Comparison of ENCODE assay signal across 28 cellular contexts in the genomic region with DNA sequence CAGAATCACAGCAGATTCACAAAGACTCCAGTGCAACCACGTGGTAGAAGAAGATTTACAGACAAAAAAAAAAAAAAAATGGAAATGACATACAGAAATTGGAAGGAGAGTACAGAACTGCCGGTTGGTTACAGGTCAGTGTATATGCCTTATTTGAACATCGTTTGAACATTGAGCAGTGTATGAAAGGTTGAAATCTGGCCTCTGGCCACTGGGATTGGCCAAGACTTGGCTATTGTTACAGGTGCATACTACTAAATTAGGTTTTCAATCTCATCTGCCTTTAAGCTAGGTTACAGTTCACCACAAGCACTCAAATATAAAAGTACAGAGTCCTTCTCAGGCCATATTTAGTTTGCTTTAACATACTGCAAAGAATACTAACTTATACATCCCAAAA. TPM values are rescaled to one million over a fixed set of nuclear protein-coding genes. Genes with fewer than 3 reads are reported as not detected.
DNase-seq lines count a peak whose midpoint lies in the region; ATAC-seq, FAIRE-seq and TF ChIP-seq lines count a peak whose summit lies in the region.
"Had no signal": no experiment of that assay in that cellular context is flagged by ENCODE, and none has a peak within 500 bp of the region (broad histone marks: within the 10 kb centered on the region; RNA-seq: fewer than 3 reads in every experiment).

No MANE protein-coding gene starts in this region.

- peaks cover 0 to 2% of the 10 kb centered on the region in 2 donors for H3K9me3 Mint-ChIP-seq in activated T-cell treated with anti-CD3 and anti-CD28 coated beads, Interleukin-2, amount 50 U/mL, for 72 hours
- H3K9me3 Mint-ChIP-seq in astrocyte (ENCODE audit: unreplicated experiment) = peaks cover 3% of the 10 kb centered on the region
- H3K9me3 Mint-ChIP-seq: activated T-cell treated with anti-CD3 and anti-CD28 coated beads, Interleukin-2, amount 50 U/mL, for 4 hours; brain; naive thymus-derived CD4-positive, alpha-beta T cell had no signal

- TF ChIP-seq CTCF in astrocyte (IDR thresholded peaks at IDR 0.05; ENCODE audit: insufficient read depth, low read depth, low read length) (no peak), keratinocyte (optimal IDR thresholded peaks at IDR 0.05 in 1 of 3, IDR thresholded peaks at IDR 0.05 in 1 of 3, conservative IDR thresholded peaks at IDR 0.05 in 1 of 3; ENCODE audit: extremely low read depth in 1 of 3, insufficient read depth in 2 of 3, low read length in 3 of 3) (no peak), transverse colon (IDR thresholded peaks at IDR 0.05) (no peak)

- H3K27me3 ChIP-seq in astrocyte (ENCODE audit: insufficient read depth, low read length) = no peaks in the 10 kb centered on the region
- H3K27me3 ChIP-seq in keratinocyte (ENCODE audit: control insufficient read depth, extremely low read depth, insufficient read depth, low read length) = no peaks in the 10 kb centered on the region
- no peaks in the 10 kb centered on the region for H3K27me3 ChIP-seq in transverse colon
- no peaks in the 10 kb centered on the region for H3K27me3 ChIP-seq in H7 (ENCODE audit: control insufficient read depth, insufficient read depth, low read length)
- H3K27me3 ChIP-seq: adrenal gland had no signal

- H3K4me3 Mint-ChIP-seq in activated T-cell treated with anti-CD3 and anti-CD28 coated beads, Interleukin-2, amount 50 U/mL, for 72 hours = peak overlapping the region in 1 of 2 donors; percentile 57
- no peak overlapping the region for H3K4me3 Mint-ChIP-seq in astrocyte (ENCODE audit: unreplicated experiment)
- H3K4me3 Mint-ChIP-seq: activated T-cell treated with anti-CD3 and anti-CD28 coated beads, Interleukin-2, amount 50 U/mL, for 4 hours; naive thymus-derived CD4-positive, alpha-beta T cell; type B pancreatic cell had no signal

- H3K4me1 ChIP-seq in astrocyte (ENCODE audit: insufficient read depth, low read length) (peaks cover 17% of the 10 kb centered on the region), keratinocyte (ENCODE audit: control insufficient read depth, extremely low read depth, insufficient read depth, low read length) (peaks cover 41% of the 10 kb centered on the region), transverse colon (peaks cover 13 to 74% (median 38%) of the 10 kb centered on the region in 4 donors)

- H3K4me2 ChIP-seq in astrocyte (ENCODE audit: low read length) (no peak overlapping the region), keratinocyte (ENCODE audit: control insufficient read depth, extremely low read depth, insufficient read depth, low read depth, low read length) (peak overlapping the region; percentile 90)

- H3K27ac ChIP-seq in astrocyte (ENCODE audit: low read depth, low read length) (no peak overlapping the region), keratinocyte (ENCODE audit: control insufficient read depth, insufficient read depth, low read length) (peak overlapping the region; percentile 94), transverse colon (peak overlapping the region; percentile 68 to 81 (median 76))
- H3K27ac ChIP-seq: adrenal gland had no signal

- H3K4me3 ChIP-seq in astrocyte (ENCODE audit: insufficient read depth, low read depth, low read length) (no peak overlapping the region), keratinocyte (ENCODE audit: control insufficient read depth in 2 of 3, extremely low read depth in 1 of 3, insufficient read depth in 2 of 3, low read depth in 1 of 3, low read length in 3 of 3) (no peak overlapping the region), transverse colon (no peak overlapping the region), H7 (ENCODE audit: insufficient read depth, low read depth, low read length) (no peak overlapping the region)
- H3K4me3 ChIP-seq: adrenal gland had no signal

- no peaks in the 10 kb centered on the region for H3K9me3 ChIP-seq in astrocyte (ENCODE audit: insufficient read depth, low read depth, low read length)
- no peaks in the 10 kb centered on the region for H3K9me3 ChIP-seq in keratinocyte (ENCODE audit: control insufficient read depth, low read depth, low read length)
- H3K9me3 ChIP-seq in transverse colon = no peaks in the 10 kb centered on the region
- H3K9me3 ChIP-seq: adrenal gland had no signal

- ATAC-seq in activated T-cell treated with anti-CD3 and anti-CD28 coated beads, Interleukin-2, amount 50 U/mL, for 72 hours (replicated peaks in 1 of 2) = no peak
- ATAC-seq: left ventricle myocardium superior; naive thymus-derived CD4-positive, alpha-beta T cell had no signal

- H3K9me1 ChIP-seq in keratinocyte (ENCODE audit: control insufficient read depth, extremely low read depth, insufficient read depth, low read length) = no peaks in the 10 kb centered on the region

- FAIRE-seq in astrocyte (lab: Jason Lieb, UNC) = peak; percentile 52
- peak; percentile 43 for FAIRE-seq in keratinocyte (lab: Jason Lieb, UNC)
- FAIRE-seq in HTR-8/SVneo (lab: Jason Lieb, UNC) = no peak
- FAIRE-seq: G401.6, H54 had no signal

- intact Hi-C loops in transverse colon (cut with DNase I; ENCODE audit: low total_unique reads) = no loop called here

- no peak for TF ChIP-seq POLR2A in transverse colon (IDR thresholded peaks at IDR 0.05)

- peaks cover 22% of the 10 kb centered on the region for H3K27me3 Mint-ChIP-seq in activated T-cell treated with anti-CD3 and anti-CD28 coated beads, Interleukin-2, amount 50 U/mL, for 72 hours (ENCODE audit: low read depth)
- H3K27me3 Mint-ChIP-seq in astrocyte (ENCODE audit: low read depth, unreplicated experiment) = no peaks in the 10 kb centered on the region
- H3K27me3 Mint-ChIP-seq: brain, type B pancreatic cell had no signal

- peaks cover 40% of the 10 kb centered on the region for H3K4me1 Mint-ChIP-seq in activated T-cell treated with anti-CD3 and anti-CD28 coated beads, Interleukin-2, amount 50 U/mL, for 72 hours (ENCODE audit: low read depth)
- H3K4me1 Mint-ChIP-seq in astrocyte (ENCODE audit: low read depth, unreplicated experiment) = peaks cover 13% of the 10 kb centered on the region

- DNase-seq in activated T-cell treated with anti-CD3 and anti-CD28 coated beads, Interleukin-2, amount 50 U/mL, for 72 hours = no peak
- DNase-seq in activated T-cell treated with anti-CD3 and anti-CD28 coated beads, Interleukin-2, amount 50 U/mL, for 48 hours = no peak
- DNase-seq in astrocyte (ENCODE audit: low read depth) (no peak), keratinocyte (ENCODE audit: low read depth, low spot score) (no peak), transverse colon (peak; percentile 71), NCI-H1092 (lab: John Stamatoyannopoulos, UW) (no peak), H7 (no peak), HTR-8/SVneo (ENCODE audit: insufficient read length, low spot score) (no peak)
- DNase-seq: 8988T; activated CD4-positive, alpha-beta T cell treated with anti-CD3 and anti-CD28 coated beads, Interleukin-2, amount 50 U/mL, for 4 hours; activated CD8-positive, alpha-beta memory T cell treated with anti-CD3 and anti-CD28 coated beads, Interleukin-2, amount 10 ng/mL, durations not matched to agents 7 days and 5 days; activated naive CD4-positive, alpha-beta T cell; activated T-cell treated with anti-CD3 and anti-CD28 coated beads, Interleukin-2, amount 50 U/mL, for 4 hours; adrenal gland; C1 segment of cervical spinal cord; DMS79; effector CD4-positive, alpha-beta T cell; Kasumi-1; left ventricle myocardium superior; MV-4-11; naive thymus-derived CD4-positive, alpha-beta T cell; NCI-H146; stimulated activated CD4-positive, alpha-beta T cell treated with anti-CD3 and anti-CD28 coated beads, Interleukin-15, amount 100 ng/mL, for 24 hours; stimulated activated CD4-positive, alpha-beta T cell treated with anti-CD3 and anti-CD28 coated beads, Interleukin-4, amount 100 ng/mL, for 4 hours had no signal

- H3K9ac ChIP-seq in astrocyte (ENCODE audit: low read length) (no peak overlapping the region), keratinocyte (ENCODE audit: control insufficient read depth, extremely low read depth, insufficient read depth, low read length) (no peak overlapping the region)

- H3K79me2 ChIP-seq in astrocyte (ENCODE audit: insufficient read depth, low read length) (no peaks in the 10 kb centered on the region), keratinocyte (ENCODE audit: control insufficient read depth, insufficient read depth, low read length) (no peaks in the 10 kb centered on the region)

- 35 to 43% methylated on average over 3 of the region's 3 CpGs for WGBS in transverse colon (ENCODE audit: low coverage in 1 of 2), 2 donors

- no peaks in the 10 kb centered on the region for H3K36me3 ChIP-seq in astrocyte (ENCODE audit: insufficient read depth, low read length)
- H3K36me3 ChIP-seq in keratinocyte (ENCODE audit: control insufficient read depth in 2 of 2, extremely low read depth in 1 of 2, insufficient read depth in 2 of 2, low read length in 2 of 2) = no peaks in the 10 kb centered on the region
- no peaks in the 10 kb centered on the region for H3K36me3 ChIP-seq in transverse colon
- no peaks in the 10 kb centered on the region for H3K36me3 ChIP-seq in H7 (replicated peaks; ENCODE audit: control insufficient read depth, insufficient read depth, low read length)
- H3K36me3 ChIP-seq: adrenal gland had no signal

- in situ Hi-C loops in transverse colon (cut with MboI; ENCODE audit: low pct_ligation_motif_present in 1 of 4, low pct_unique_long_range_greater_than_20kb in 1 of 4, low sequenced_read_pairs in 3 of 4) = no loop called here

- peak overlapping the region; percentile 58 for H3K27ac Mint-ChIP-seq in activated T-cell treated with anti-CD3 and anti-CD28 coated beads, Interleukin-2, amount 50 U/mL, for 72 hours
- H3K27ac Mint-ChIP-seq in astrocyte (ENCODE audit: unreplicated experiment) = no peak overlapping the region
- H3K27ac Mint-ChIP-seq: naive thymus-derived CD4-positive, alpha-beta T cell had no signal

- dilution Hi-C loops in keratinocyte (cut with MboI; ENCODE audit: extremely low pct_ligation_motif_present, low sequenced_read_pairs) = loop anchor here (25.0 kb wide), 1 partner anchor 122 kb away; no protein-coding TSS in a partner anchor

- H4K20me1 ChIP-seq in astrocyte (ENCODE audit: insufficient read depth, low read length) (no peaks in the 10 kb centered on the region), keratinocyte (ENCODE audit: control insufficient read depth, extremely low read depth, insufficient read depth, low read length) (no peaks in the 10 kb centered on the region)

- H3K36me3 Mint-ChIP-seq in activated T-cell treated with anti-CD3 and anti-CD28 coated beads, Interleukin-2, amount 50 U/mL, for 72 hours (ENCODE audit: insufficient read depth in 2 of 2) = no peaks in the 10 kb centered on the region
- H3K36me3 Mint-ChIP-seq in astrocyte (ENCODE audit: low read depth, unreplicated experiment) = no peaks in the 10 kb centered on the region
- H3K36me3 Mint-ChIP-seq: brain, type B pancreatic cell had no signal

- TF ChIP-seq EP300 in transverse colon (IDR thresholded peaks at IDR 0.05; ENCODE audit: low read depth) = no peak

- H2AFZ ChIP-seq in astrocyte (ENCODE audit: low read depth, low read length) (no peak overlapping the region), keratinocyte (ENCODE audit: control insufficient read depth, low read length) (no peak overlapping the region)

RNA-seq across cellular contexts. Expression of gene THBS1, which starts 59.8 kb away (rescaled TPM):
- total RNA-seq in activated T-cell treated with anti-CD3 and anti-CD28 coated beads, Interleukin-2, amount 50 U/mL, for 72 hours = 1 to 10 TPM in 1 of 2 donors, under 1 TPM in 1; 0.99 to 1.3 TPM
- 720 and 820 TPM in 2 replicates for total RNA-seq in astrocyte
- polyA plus RNA-seq in keratinocyte = 585 to 1,976 TPM (median 789 TPM) in 3 replicates
- 224 TPM for polyA plus RNA-seq in keratinocyte (2011; ENCODE audit: low read depth)
- polyA plus RNA-seq in keratinocyte (2011; cell fraction: cytosol; rRNA removed) = 250 and 267 TPM in 2 replicates
- 2,729 and 2,799 TPM in 2 replicates for polyA plus RNA-seq in keratinocyte (2011; cell fraction: nucleus; rRNA removed)
- 152 and 2,223 TPM in 2 replicates for polyA plus RNA-seq in keratinocyte (2012; ENCODE audit: low replicate concordance)
- 2,799 to 14,102 TPM (median 5,100 TPM) in 3 replicates for polyA minus RNA-seq in keratinocyte
- 2,733 TPM for polyA minus RNA-seq in keratinocyte (2011; cell fraction: cytosol; rRNA and poly(A)+ RNA removed)
- polyA minus RNA-seq in keratinocyte (2011; cell fraction: nucleus; rRNA and poly(A)+ RNA removed) = 7,793 and 10,292 TPM in 2 replicates
- total RNA-seq in transverse colon = 100 to 1,000 TPM; 197 to 753 (median 410) TPM
- 9.9 and 10.1 TPM in 2 replicates for total RNA-seq in H7 (2014; rRNA removed; shearing (Covaris generic))
- polyA plus RNA-seq: naive thymus-derived CD4-positive, alpha-beta T cell had no signal

Comparison
In these comparisons a context has a peak if more than half of its experiments do, and no peak if none do; other contexts are left out.
1. RNA of gene THBS1, which starts 59.8 kb away (total RNA-seq): 720 to 820 TPM in astrocyte and 197 to 753 TPM in transverse colon; 9.9 to 10.1 TPM in H7 and 0.99 to 1.3 TPM in activated T-cell treated with anti-CD3 and anti-CD28 coated beads, Interleukin-2, amount 50 U/mL, for 72 hours; every median in the first group is over 10 times any median in the second.